ENCODE assay signal across 25 cellular contexts in the genomic region with DNA sequence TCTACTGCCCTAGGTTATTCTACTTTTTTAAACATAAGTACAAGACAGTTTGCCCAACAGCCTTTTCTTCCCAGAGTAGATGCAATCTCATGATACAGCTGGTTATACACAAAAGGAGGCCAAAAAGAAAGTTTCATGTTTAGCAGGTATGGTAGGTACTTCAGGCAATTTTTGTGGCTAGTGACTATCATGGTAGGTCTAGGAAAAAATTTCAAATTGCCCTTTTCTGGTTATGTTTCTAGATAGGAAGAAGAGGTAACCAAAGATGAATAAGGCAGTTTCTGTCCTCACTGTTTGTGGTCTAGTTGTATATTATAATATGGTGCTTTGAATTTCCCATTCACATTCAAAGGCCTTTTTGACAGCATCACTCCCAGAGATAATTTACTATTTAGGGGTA. TPM values are rescaled to one million over a fixed set of nuclear protein-coding genes. Genes with fewer than 3 reads are reported as not detected.
DNase-seq lines count a peak whose midpoint lies in the region; ATAC-seq and TF ChIP-seq lines count a peak whose summit lies in the region.
"Had no signal": no experiment of that assay in that cellular context is flagged by ENCODE, and none has a peak within 500 bp of the region (broad histone marks: within the 10 kb centered on the region; RNA-seq: fewer than 3 reads in every experiment).

No MANE protein-coding gene starts in this region.

- peaks cover 1% of the 10 kb centered on the region for H3K36me3 Mint-ChIP-seq in activated naive CD8-positive, alpha-beta T cell treated with anti-CD3 and anti-CD28 coated beads, Interleukin-2, amount 50 U/mL, for 24 hours (ENCODE audit: low read depth)

- H3K4me2 ChIP-seq in BLaER1 treated with 17β-estradiol and CSF1 and Interleukin-3, amounts not matched to agents 10 nM and 100 nM, result peak overlapping the region; percentile 42 to 86 (median 79); a peak in 21 of 22 replicates

- peaks cover 0 to 13% (median 0%) of the 10 kb centered on the region in 11 experiments; a peak in 1 of 22 replicates for H3K9me3 ChIP-seq in BLaER1 treated with 17β-estradiol and CSF1 and Interleukin-3, amounts not matched to agents 10 nM and 100 nM (replicated peaks in 1 of 11)
- H3K9me3 ChIP-seq in gastrocnemius medialis, result no peaks in the 10 kb centered on the region
- H3K9me3 ChIP-seq: ovary, tibial nerve had no signal

- H3K36me3 ChIP-seq in BLaER1 treated with 17β-estradiol and CSF1 and Interleukin-3, amounts not matched to agents 10 nM and 100 nM, result peaks cover 0 to 57% (median 14%) of the 10 kb centered on the region in 11 experiments; a peak in 14 of 22 replicates
- H3K36me3 ChIP-seq in gastrocnemius medialis, result no peaks in the 10 kb centered on the region
- H3K36me3 ChIP-seq: ovary, tibial nerve, WERI-Rb-1 had no signal

- DNase-seq in activated naive CD8-positive, alpha-beta T cell treated with anti-CD3 and anti-CD28 coated beads, Interleukin-2, amount 50 U/mL, for 24 hours, result no peak
- DNase-seq in iPS-NIHi7 (ENCODE audit: extremely low spot score) (no peak), gastrocnemius medialis (no peak)
- DNase-seq: activated CD8-positive, alpha-beta memory T cell treated with anti-CD3 and anti-CD28 coated beads for 24 hours; activated gamma-delta T cell; amygdala; erythroblast; foreskin melanocyte; HCEC 1CT; Kasumi-1; kidney; mammary epithelial cell; NCI-H1417; NCI-H526; ovary; Right ventricle myocardium superior; stimulated activated naive CD4-positive, alpha-beta T cell; T-cell; WERI-Rb-1 had no signal

- in situ Hi-C loops in gastrocnemius medialis (cut with MboI; ENCODE audit: low sequenced_read_pairs in 4 of 4), result no loop called here

- no peaks in the 10 kb centered on the region for H3K27me3 Mint-ChIP-seq in activated naive CD8-positive, alpha-beta T cell treated with anti-CD3 and anti-CD28 coated beads, Interleukin-2, amount 50 U/mL, for 24 hours
- H3K27me3 Mint-ChIP-seq: T-cell had no signal

- H3K4me3 Mint-ChIP-seq in activated naive CD8-positive, alpha-beta T cell treated with anti-CD3 and anti-CD28 coated beads, Interleukin-2, amount 50 U/mL, for 24 hours, result no peak overlapping the region
- H3K4me3 Mint-ChIP-seq: T-cell had no signal

- intact Hi-C loops in gastrocnemius medialis (cut with DNase I; ENCODE audit: low total_unique reads), result no loop called here

- H3K4me3 ChIP-seq in BLaER1 treated with 17β-estradiol and CSF1 and Interleukin-3, amounts not matched to agents 10 nM and 100 nM, result no peak overlapping the region
- no peak overlapping the region for H3K4me3 ChIP-seq in gastrocnemius medialis
- H3K4me3 ChIP-seq: ovary, tibial nerve had no signal

- ATAC-seq in GM18907 (IDR thresholded peaks at IDR 0.05; ENCODE audit: unreplicated experiment) (peak; percentile 47), HG03196 (IDR thresholded peaks at IDR 0.05; ENCODE audit: unreplicated experiment) (peak; percentile 43), gastrocnemius medialis (no peak), GM18517 (IDR thresholded peaks at IDR 0.05; ENCODE audit: unreplicated experiment) (no peak)
- ATAC-seq in activated naive CD8-positive, alpha-beta T cell treated with anti-CD3 and anti-CD28 coated beads, Interleukin-2, amount 50 U/mL, for 24 hours, result peak; percentile 92
- ATAC-seq: sciatic nerve, T-cell had no signal

- no peaks in the 10 kb centered on the region for H3K27me3 ChIP-seq in BLaER1 treated with 17β-estradiol and CSF1 and Interleukin-3, amounts not matched to agents 10 nM and 100 nM
- no peaks in the 10 kb centered on the region for H3K27me3 ChIP-seq in gastrocnemius medialis
- H3K27me3 ChIP-seq: ovary, tibial nerve had no signal

- peak overlapping the region; percentile 42 to 98 (median 93); a peak in 20 of 22 replicates for H3K27ac ChIP-seq in BLaER1 treated with 17β-estradiol and CSF1 and Interleukin-3, amounts not matched to agents 10 nM and 100 nM
- no peak overlapping the region for H3K27ac ChIP-seq in gastrocnemius medialis
- H3K27ac ChIP-seq: ovary, tibial nerve, WERI-Rb-1 had no signal

- no peaks in the 10 kb centered on the region; a peak in 1 of 22 replicates for H4K20me1 ChIP-seq in BLaER1 treated with 17β-estradiol and CSF1 and Interleukin-3, amounts not matched to agents 10 nM and 100 nM

- TF ChIP-seq CTCF in gastrocnemius medialis (IDR thresholded peaks at IDR 0.05 in 4 of 5, conservative IDR thresholded peaks at IDR 0.05 in 1 of 5), result no peak

- H3K4me1 Mint-ChIP-seq in activated naive CD8-positive, alpha-beta T cell treated with anti-CD3 and anti-CD28 coated beads, Interleukin-2, amount 50 U/mL, for 24 hours, result peaks cover 50% of the 10 kb centered on the region

- TF ChIP-seq POLR2A in gastrocnemius medialis (IDR thresholded peaks at IDR 0.05), result no peak

- H3K9me3 Mint-ChIP-seq in activated naive CD8-positive, alpha-beta T cell treated with anti-CD3 and anti-CD28 coated beads, Interleukin-2, amount 50 U/mL, for 24 hours, result no peaks in the 10 kb centered on the region
- H3K9me3 Mint-ChIP-seq: T-cell had no signal

- peak overlapping the region in 8 of 11 experiments; percentile 40 to 81 (median 76); a peak in 11 of 22 replicates for H3K9ac ChIP-seq in BLaER1 treated with 17β-estradiol and CSF1 and Interleukin-3, amounts not matched to agents 10 nM and 100 nM

- H3K27ac Mint-ChIP-seq in activated naive CD8-positive, alpha-beta T cell treated with anti-CD3 and anti-CD28 coated beads, Interleukin-2, amount 50 U/mL, for 24 hours, result peak overlapping the region; percentile 62
- H3K27ac Mint-ChIP-seq: T-cell had no signal

- peaks cover 27 to 100% (median 91%) of the 10 kb centered on the region in 10 experiments for H3K4me1 ChIP-seq in BLaER1 treated with 17β-estradiol and CSF1 and Interleukin-3, amounts not matched to agents 10 nM and 100 nM
- H3K4me1 ChIP-seq in gastrocnemius medialis, result peaks cover 0 to 16% of the 10 kb centered on the region in 2 donors

RNA-seq across cellular contexts. Expression of a gene that starts 19.7 kb away (rescaled TPM):
- total RNA-seq in gastrocnemius medialis, result 10 to 100 TPM in 3 of 4 donors, 1 to 10 TPM in 1; 6.3 to 15.3 (median 13.5) TPM

Comparison
In these comparisons a context has a peak if more than half of its experiments do, and no peak if none do; other contexts are left out.
1. H3K27ac ChIP-seq: peak in BLaER1 treated with 17β-estradiol and CSF1 and Interleukin-3, amounts not matched to agents 10 nM and 100 nM (11 of 11); none in gastrocnemius medialis (0 of 4).
2. ATAC-seq: peak in GM18907 (single experiment), HG03196 (single experiment) and activated naive CD8-positive, alpha-beta T cell treated with anti-CD3 and anti-CD28 coated beads, Interleukin-2, amount 50 U/mL, for 24 hours (single experiment); none in gastrocnemius medialis (0 of 2) and GM18517 (single experiment).